ENCODE assay signal across 1 cellular context in genomic region chr10:112159469-112159868, GRCh38.
TF ChIP-seq lines count a peak whose summit lies in the region.

No MANE protein-coding gene starts in this region.

TF ChIP-seq in HepG2, 621 proteins besides CTCF, POLR2A, EP300 and RAD21 (continued from another document):
- TF ChIP-seq HNF1A (IDR thresholded peaks at IDR 0.05; ENCODE audit: low read depth) (0 out of 2 replicates have a peak, but pooled peaks have one; percentile 16), HNF1A (CRISPR knock-in tag; IDR thresholded peaks at IDR 0.05; ENCODE audit: borderline replicate concordance) (no peak)
